Comparison of ENCODE assay signal across 8 cellular contexts in the genomic region with DNA sequence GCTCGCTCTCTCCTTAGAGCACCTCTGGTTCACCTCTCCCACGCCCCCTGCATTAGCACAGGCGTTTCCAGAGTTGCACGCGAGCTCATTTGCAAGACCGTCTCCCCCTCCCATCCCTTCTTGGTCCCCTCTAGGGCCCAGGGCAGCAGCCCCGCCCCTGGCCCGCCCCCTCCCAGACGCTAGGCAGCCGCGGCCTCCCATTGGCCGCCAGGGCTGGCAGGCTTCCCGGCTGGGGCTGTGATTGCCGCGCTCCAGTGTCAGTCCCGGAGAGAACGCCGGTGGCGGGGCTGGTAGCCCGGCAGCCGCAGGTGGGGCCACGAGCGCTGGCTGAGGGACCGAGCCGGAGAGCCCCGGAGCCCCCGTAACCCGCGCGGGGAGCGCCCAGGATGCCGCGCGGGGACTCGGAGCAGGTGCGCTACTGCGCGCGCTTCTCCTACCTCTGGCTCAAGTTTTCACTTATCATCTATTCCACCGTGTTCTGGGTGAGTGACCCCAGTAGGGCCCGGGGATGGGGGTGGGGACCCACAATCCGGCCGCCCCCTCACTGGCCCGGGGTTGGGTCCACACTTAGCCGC.
DNase-seq lines count a peak whose midpoint lies in the region; ATAC-seq lines count a peak whose summit lies in the region.

TSPAN15 (plus strand) TSS at position 257 of the 575 bp plus-strand sequence; CDS start at position 387, 130 bp downstream.

- H3K27me3 ChIP-seq in effector memory CD4-positive, alpha-beta T cell (replicated peaks; ENCODE audit: control insufficient read depth, insufficient read depth, low read length, poor library complexity, severe bottlenecking), result no peaks in the 10 kb centered on the region

- peak within 1 kb of the TSS; percentile 81 for H3K4me3 ChIP-seq in effector memory CD4-positive, alpha-beta T cell (ENCODE audit: insufficient read depth, low read depth, low read length, poor library complexity, severe bottlenecking)

- peaks cover 23% of the 10 kb centered on the region for H3K4me1 ChIP-seq in effector memory CD4-positive, alpha-beta T cell (ENCODE audit: control insufficient read depth, insufficient read depth, low read length, poor library complexity, severe bottlenecking)

- ATAC-seq in HG03432 (IDR thresholded peaks at IDR 0.05; ENCODE audit: unreplicated experiment), result peak; percentile 89

- DNase-seq in SIG-M5 treated with dmso at 0.1 percent for 504 hours (lab: John Stamatoyannopoulos, UW; ENCODE audit: unreplicated experiment) (peak; percentile 37), SIG-M5 (lab: John Stamatoyannopoulos, UW) (no peak), NCI-H774 (lab: John Stamatoyannopoulos, UW) (peak; percentile 91), medulla oblongata (ENCODE audit: extremely low spot score) (peak; percentile 97)
- DNase-seq in activated CD8-positive, alpha-beta memory T cell treated with anti-CD3 and anti-CD28 coated beads for 4 hours (ENCODE audit: low read depth in 2 of 2), result peak; percentile 42
- DNase-seq in effector memory CD4-positive, alpha-beta T cell, result peak; percentile 63 to 75 (median 74)
- peak; percentile 59 to 85 (median 69) for DNase-seq in stimulated activated CD4-positive, alpha-beta T cell treated with anti-CD3 and anti-CD28 coated beads, TNF-alpha, amount 100 ng/mL, for 24 hours (ENCODE audit: low read depth in 3 of 3)

- H3K27ac ChIP-seq in effector memory CD4-positive, alpha-beta T cell (ENCODE audit: insufficient read depth, low read length, poor library complexity, severe bottlenecking), result peak within 1 kb of the TSS; percentile 45

- no peaks in the 10 kb centered on the region for H3K36me3 ChIP-seq in effector memory CD4-positive, alpha-beta T cell (ENCODE audit: control insufficient read depth, insufficient read depth, low read length)

- H3K9me3 ChIP-seq in effector memory CD4-positive, alpha-beta T cell (ENCODE audit: control insufficient read depth, low read length), result no peaks in the 10 kb centered on the region
